ENCODE assay signal across 16 cellular contexts in genomic region chr16:6146874-6147425, GRCh38.
DNase-seq lines count a peak whose midpoint lies in the region; FAIRE-seq and TF ChIP-seq lines count a peak whose summit lies in the region.
"Had no signal": no experiment of that assay in that cellular context is flagged by ENCODE, and none has a peak within 500 bp of the region (broad histone marks: within the 10 kb centered on the region; RNA-seq: fewer than 3 reads in every experiment).

No MANE protein-coding gene starts in this region.

- no peak overlapping the region for H3K9ac ChIP-seq in kidney (ENCODE audit: low read length in 2 of 2)

- H3K36me3 Mint-ChIP-seq in type B pancreatic cell, result no peaks in the 10 kb centered on the region

- H3K4me1 ChIP-seq in kidney (ENCODE audit: control insufficient read depth in 1 of 2, insufficient read depth in 1 of 2, low read depth in 1 of 2, low read length in 2 of 2), result no peaks in the 10 kb centered on the region
- H3K4me1 ChIP-seq in prostate gland (replicated peaks), result no peaks in the 10 kb centered on the region

- peak; percentile 47 for DNase-seq in HT1080 (ENCODE audit: low read depth)
- no peak for DNase-seq in astrocyte of the spinal cord (ENCODE audit: low read depth, low spot score)
- peak; percentile 38 for DNase-seq in iPS DF 4.7 (ENCODE audit: extremely low read depth, low spot score)
- no peak for DNase-seq in type B pancreatic cell (ENCODE audit: extremely low spot score, unreplicated experiment)
- DNase-seq in kidney, result no peak
- DNase-seq in NCI-H748 treated with DMSO at 0.1 percent for 48 hours (lab: John Stamatoyannopoulos, UW), result no peak
- DNase-seq in prostate gland (ENCODE audit: low spot score), result no peak
- DNase-seq: CD4-positive, alpha-beta T cell; DMS53; IMR-90; NCI-H2029; NCI-H2171 treated with DMSO at 0.1 percent for 48 hours; NCI-H446 treated with DMSO at 0.1 percent for 48 hours; Right ventricle myocardium superior had no signal

- H3K27me3 Mint-ChIP-seq in type B pancreatic cell, result peaks cover 13% of the 10 kb centered on the region
- H3K27me3 Mint-ChIP-seq: B cell; CD4-positive, alpha-beta T cell had no signal

- H3K4me3 Mint-ChIP-seq in type B pancreatic cell, result no peak overlapping the region
- H3K4me3 Mint-ChIP-seq: B cell; CD4-positive, alpha-beta T cell had no signal

- no peak overlapping the region for H3K4me3 ChIP-seq in astrocyte of the spinal cord (ENCODE audit: low read depth, low read length)
- no peak overlapping the region for H3K4me3 ChIP-seq in kidney (ENCODE audit: low read length in 2 of 2)
- H3K4me3 ChIP-seq in prostate gland, result no peak overlapping the region
- H3K4me3 ChIP-seq: SK-N-MC had no signal

- intact Hi-C loops in kidney (cut with DNase I) (no loop called here), prostate gland (cut with DNase I) (no loop called here)

- no peaks in the 10 kb centered on the region for H3K36me3 ChIP-seq in kidney (ENCODE audit: control insufficient read depth in 1 of 2, insufficient read depth in 2 of 2, low read length in 2 of 2)
- no peaks in the 10 kb centered on the region for H3K36me3 ChIP-seq in prostate gland

- no peak overlapping the region for H3K27ac ChIP-seq in kidney (ENCODE audit: low read depth in 2 of 2, low read length in 2 of 2)
- no peak overlapping the region for H3K27ac ChIP-seq in prostate gland
- H3K27ac ChIP-seq: SK-N-MC had no signal

- peaks cover 5% of the 10 kb centered on the region for H3K9me3 Mint-ChIP-seq in type B pancreatic cell

- FAIRE-seq in kidney (lab: Jason Lieb, UNC), result no peak

- H3K9me3 ChIP-seq in kidney (ENCODE audit: control insufficient read depth in 1 of 2, low read length in 2 of 2) (peaks cover 0 to 3% of the 10 kb centered on the region in 2 donors), prostate gland (no peaks in the 10 kb centered on the region)

- no peaks in the 10 kb centered on the region for H3K4me1 Mint-ChIP-seq in type B pancreatic cell (ENCODE audit: unreplicated experiment)
- H3K4me1 Mint-ChIP-seq: B cell had no signal

- in situ Hi-C loops in astrocyte of the spinal cord (cut with HindIII; ENCODE audit: low sequenced_read_pairs), result no loop called here

- H3K27me3 ChIP-seq in prostate gland (replicated peaks; ENCODE audit: insufficient read depth), result no peaks in the 10 kb centered on the region

- TF ChIP-seq CTCF in astrocyte of the spinal cord (IDR thresholded peaks at IDR 0.05; ENCODE audit: low read depth, low read length) (peak; percentile 4), type B pancreatic cell (conservative IDR thresholded peaks at IDR 0.05) (peak; percentile 19), kidney (IDR thresholded peaks at IDR 0.05; ENCODE audit: borderline replicate concordance, extremely low read depth, insufficient read depth) (no peak), prostate gland (IDR thresholded peaks at IDR 0.05) (no peak)

- H3K27ac Mint-ChIP-seq in type B pancreatic cell, result no peak overlapping the region
- H3K27ac Mint-ChIP-seq: B cell; CD4-positive, alpha-beta T cell had no signal

- no peak for TF ChIP-seq POLR2A in prostate gland (IDR thresholded peaks at IDR 0.05)

- WGBS in prostate gland, result 74% methylated on average over 9 of the region's 9 CpGs

Comparison
In these comparisons a context has a peak if more than half of its experiments do, and no peak if none do; other contexts are left out.
1. DNase-seq: peak in HT1080 (single experiment) and iPS DF 4.7 (single experiment); none in astrocyte of the spinal cord (single experiment), type B pancreatic cell (single experiment), kidney (single experiment), NCI-H748 treated with DMSO at 0.1 percent for 48 hours (single experiment) and prostate gland (single experiment).
2. CTCF ChIP-seq: peak in astrocyte of the spinal cord (single experiment) and type B pancreatic cell (single experiment); none in kidney (single experiment) and prostate gland (0 of 4).